ENCODE assay signal across 8 cellular contexts in genomic region chr19:4399871-4400768, GRCh38. TPM values are rescaled to one million over a fixed set of nuclear protein-coding genes. Genes with fewer than 3 reads are reported as not detected.
A peak's percentile ranks its signal among the peaks of the same experiment; 100 is the strongest.
DNase-seq lines count a peak whose midpoint lies in the region; ATAC-seq and TF ChIP-seq lines count a peak whose summit lies in the region.

TSS of gene SH3GL1 (minus strand) at chr19:4400547. CDS start at chr19:4400368, 179 bp downstream.

- H3K27me3 Mint-ChIP-seq in CD8-positive, alpha-beta T cell (ENCODE audit: low read depth) = no peaks in the 10 kb centered on the region
- no peaks in the 10 kb centered on the region for H3K27me3 Mint-ChIP-seq in activated CD8-positive, alpha-beta T cell treated with anti-CD3 and anti-CD28 coated beads for 36 hours

- H3K4me1 ChIP-seq in CD8-positive, alpha-beta T cell (ENCODE audit: insufficient read depth, low read length) = peaks cover 44% of the 10 kb centered on the region

- ATAC-seq in CD8-positive, alpha-beta T cell = peak; percentile 66
- ATAC-seq in GM19455 (IDR thresholded peaks at IDR 0.05; ENCODE audit: unreplicated experiment) = peak; percentile 54
- peak; percentile 71 for ATAC-seq in activated CD8-positive, alpha-beta T cell treated with anti-CD3 and anti-CD28 coated beads for 36 hours

- H3K27ac ChIP-seq in CD8-positive, alpha-beta T cell (ENCODE audit: low read depth, low read length) = peak within 1 kb of the TSS; percentile 77
- peak within 1 kb of the TSS; percentile 91 for H3K27ac ChIP-seq in HL-60 (replicated peaks)

- no peaks in the 10 kb centered on the region for H3K9me3 ChIP-seq in CD8-positive, alpha-beta T cell (ENCODE audit: low read length)

- peak within 1 kb of the TSS; percentile 98 for H3K27ac Mint-ChIP-seq in CD8-positive, alpha-beta T cell
- H3K27ac Mint-ChIP-seq in activated CD8-positive, alpha-beta T cell treated with anti-CD3 and anti-CD28 coated beads for 36 hours = peak within 1 kb of the TSS; percentile 97

- peak; percentile 80 to 97 (median 92) for DNase-seq in CD8-positive, alpha-beta T cell
- DNase-seq in HL-60 (ENCODE audit: low read depth in 1 of 2, low spot score in 1 of 2) (peak; percentile 83 to 93), NCI-H82 treated with DMSO at 0.1 percent for 48 hours (lab: John Stamatoyannopoulos, UW; ENCODE audit: unreplicated experiment) (peak; percentile 68), lung microvascular endothelial cell (ENCODE audit: low read depth in 2 of 2) (peak; percentile 94 to 96)
- DNase-seq in activated CD8-positive, alpha-beta T cell treated with anti-CD3 and anti-CD28 coated beads for 36 hours = peak; percentile 93
- DNase-seq in effector CD4-positive, alpha-beta T cell = peak; percentile 91
- peak; percentile 83 to 88 (median 88) for DNase-seq in stimulated activated CD4-positive, alpha-beta T cell treated with anti-CD3 and anti-CD28 coated beads, TNF-alpha, amount 100 ng/mL, for 48 hours (ENCODE audit: low read depth in 3 of 3)

- intact Hi-C loops in CD8-positive, alpha-beta T cell (cut with DNase I, micrococcal nuclease) = loop anchor here (1.0 to 10.0 kb wide), 23 partner anchors 20 to 1427 kb away; partner anchors contain the start of genes MPND (in 2 of the 2), MRPL54 (in 2 of the 2), APBA3 (in 1 of the 2) and CACTIN (in 1 of the 2)
- intact Hi-C loops in activated CD8-positive, alpha-beta T cell treated with anti-CD3 and anti-CD28 coated beads for 36 hours (cut with micrococcal nuclease) = loop anchor here (5.0 kb wide), 1 partner anchor 38 kb away; no protein-coding TSS in a partner anchor

- TF ChIP-seq CTCF in CD8-positive, alpha-beta T cell (IDR thresholded peaks at IDR 0.05) = peak; percentile 71
- peak; percentile 80 for TF ChIP-seq CTCF in HL-60 (IDR thresholded peaks at IDR 0.05; ENCODE audit: insufficient read depth, low read length)
- TF ChIP-seq CTCF in activated CD8-positive, alpha-beta T cell treated with anti-CD3 and anti-CD28 coated beads for 36 hours (IDR thresholded peaks at IDR 0.05) = peak; percentile 89

- peak within 1 kb of the TSS; percentile 91 for H3K4me3 Mint-ChIP-seq in CD8-positive, alpha-beta T cell
- H3K4me3 Mint-ChIP-seq in activated CD8-positive, alpha-beta T cell treated with anti-CD3 and anti-CD28 coated beads for 36 hours = peak within 1 kb of the TSS; percentile 95

- peaks cover 57% of the 10 kb centered on the region for H3K4me1 Mint-ChIP-seq in CD8-positive, alpha-beta T cell (ENCODE audit: low read depth)
- H3K4me1 Mint-ChIP-seq in activated CD8-positive, alpha-beta T cell treated with anti-CD3 and anti-CD28 coated beads for 36 hours (ENCODE audit: low read depth) = peaks cover 54% of the 10 kb centered on the region

- no peaks in the 10 kb centered on the region for H3K9me3 Mint-ChIP-seq in CD8-positive, alpha-beta T cell
- no peaks in the 10 kb centered on the region for H3K9me3 Mint-ChIP-seq in activated CD8-positive, alpha-beta T cell treated with anti-CD3 and anti-CD28 coated beads for 36 hours

- POLR2A ChIA-PET in CD8-positive, alpha-beta T cell (lab: Charles Lee) = interaction anchor here (0.6 to 1.4 kb wide), 10 partner anchors 15 to 153 kb away, joined by 3 to 11 read pairs (median 4); partner anchors contain the start of genes HDGFL2, MPND and YJU2
- POLR2A ChIA-PET in activated CD8-positive, alpha-beta T cell treated with anti-CD3 and anti-CD28 coated beads for 36 hours (lab: Charles Lee) = interaction anchor here (0.7 to 1.7 kb wide), 6 partner anchors 20 to 153 kb away, joined by 3 to 12 read pairs (median 4); partner anchors contain the start of genes MPND and YJU2

- H3K27me3 ChIP-seq in CD8-positive, alpha-beta T cell (ENCODE audit: insufficient read depth, low read length) = no peaks in the 10 kb centered on the region
- H3K27me3 ChIP-seq in HL-60 (ENCODE audit: insufficient read depth, poor library complexity, severe bottlenecking) = no peaks in the 10 kb centered on the region

- H3K4me3 ChIP-seq in CD8-positive, alpha-beta T cell (ENCODE audit: low read depth, low read length) = peak within 1 kb of the TSS; percentile 83
- peak within 1 kb of the TSS; percentile 89 for H3K4me3 ChIP-seq in HL-60 (replicated peaks; ENCODE audit: insufficient read depth, low read length)

- CTCF ChIA-PET in CD8-positive, alpha-beta T cell (lab: Charles Lee) = interaction anchor here (0.6 to 1.7 kb wide), 13 partner anchors 9 to 135 kb away, joined by 3 to 10 read pairs (median 3); no protein-coding TSS in a partner anchor
- CTCF ChIA-PET in activated CD8-positive, alpha-beta T cell treated with anti-CD3 and anti-CD28 coated beads for 36 hours (lab: Charles Lee) = interaction anchor here (0.6 to 2.5 kb wide), 15 partner anchors 8 to 637 kb away, joined by 3 to 15 read pairs (median 5); partner anchors contain the start of genes HDGFL2 and MPND

- H3K36me3 ChIP-seq in CD8-positive, alpha-beta T cell (ENCODE audit: insufficient read depth, low read length) = no peaks in the 10 kb centered on the region

- H3K36me3 Mint-ChIP-seq in CD8-positive, alpha-beta T cell = peaks cover 22% of the 10 kb centered on the region
- peaks cover 42% of the 10 kb centered on the region for H3K36me3 Mint-ChIP-seq in activated CD8-positive, alpha-beta T cell treated with anti-CD3 and anti-CD28 coated beads for 36 hours (ENCODE audit: low read depth)

RNA-seq across cellular contexts. Expression of gene SH3GL1, which starts in this region (rescaled TPM):
- total RNA-seq in CD8-positive, alpha-beta T cell = 10 to 100 TPM; 35.0 to 38.1 TPM
- 10 to 100 TPM; 53.1 to 59.2 TPM for total RNA-seq in activated CD8-positive, alpha-beta T cell treated with anti-CD3 and anti-CD28 coated beads for 36 hours
- 41.9 and 44.9 TPM in 2 replicates for total RNA-seq in lung microvascular endothelial cell

Comparison
In these comparisons a context has a peak if more than half of its experiments do, and no peak if none do; other contexts are left out.
1. Peak in every context shown above with its lines: DNase-seq, ATAC-seq, H3K4me3 ChIP-seq and H3K27ac ChIP-seq.